Comparison of ENCODE assay signal across 8 cellular contexts in the genomic region with DNA sequence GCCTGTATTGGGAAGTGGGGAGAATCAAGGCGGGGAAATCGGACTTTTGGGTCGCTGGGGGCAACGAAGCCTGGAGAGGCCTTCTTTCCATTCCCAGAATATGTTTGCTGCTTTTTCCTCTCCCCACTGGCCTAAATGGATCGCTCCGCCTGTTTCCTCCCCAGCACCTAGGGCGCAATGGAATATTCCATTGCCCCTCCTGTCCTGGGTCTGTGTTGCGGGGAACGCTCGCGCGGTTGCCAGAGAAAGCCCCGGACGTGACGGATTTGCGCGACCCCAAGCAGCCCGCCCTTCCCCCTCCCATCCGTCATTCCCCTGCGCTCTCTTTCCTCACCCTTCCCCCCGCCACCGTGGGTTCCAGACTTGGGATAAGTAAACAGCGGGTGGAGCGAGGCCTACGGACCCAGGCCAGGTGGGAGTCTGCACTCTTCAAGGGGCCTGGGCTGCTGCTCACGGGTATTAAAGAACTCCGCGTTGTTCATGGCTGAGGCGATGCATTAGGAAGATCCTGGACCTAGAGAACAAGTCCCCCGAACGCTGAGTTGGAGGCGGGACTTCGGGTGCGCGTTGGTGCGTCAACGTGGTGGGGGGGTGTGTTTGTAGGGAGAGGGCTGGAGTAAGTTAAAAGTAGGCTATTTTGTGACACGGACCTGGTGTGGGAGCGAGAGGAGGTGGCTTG. TPM values are rescaled to one million over a fixed set of nuclear protein-coding genes. Genes with fewer than 3 reads are reported as not detected.
DNase-seq lines count a peak whose midpoint lies in the region; ATAC-seq and TF ChIP-seq lines count a peak whose summit lies in the region.

A gene with protein sequence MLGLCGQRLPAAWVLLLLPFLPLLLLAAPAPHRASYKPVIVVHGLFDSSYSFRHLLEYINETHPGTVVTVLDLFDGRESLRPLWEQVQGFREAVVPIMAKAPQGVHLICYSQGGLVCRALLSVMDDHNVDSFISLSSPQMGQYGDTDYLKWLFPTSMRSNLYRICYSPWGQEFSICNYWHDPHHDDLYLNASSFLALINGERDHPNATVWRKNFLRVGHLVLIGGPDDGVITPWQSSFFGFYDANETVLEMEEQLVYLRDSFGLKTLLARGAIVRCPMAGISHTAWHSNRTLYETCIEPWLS (plus strand): TSS at position 307 of the 679 bp plus-strand sequence. CDS start 454 bp downstream, outside the sequence.

- H3K36me3 Mint-ChIP-seq in natural killer cell = peaks cover 6% of the 10 kb centered on the region
- peaks cover 12 to 21% of the 10 kb centered on the region in 2 donors for H3K36me3 Mint-ChIP-seq in stimulated activated naive B cell treated with anti-CD40 and anti-IgM and Interleukin-4, amounts not matched to agents 10 μg/mL and 1 μg/mL and 100 μg/mL, for 72 hours

- no peaks in the 10 kb centered on the region for H3K9me3 Mint-ChIP-seq in natural killer cell
- no peaks in the 10 kb centered on the region for H3K9me3 Mint-ChIP-seq in stimulated activated naive B cell treated with anti-CD40 and anti-IgM and Interleukin-4, amounts not matched to agents 10 μg/mL and 1 μg/mL and 100 μg/mL, for 72 hours

- intact Hi-C loops in natural killer cell (cut with micrococcal nuclease) = loop anchor here (1.0 to 2.0 kb wide), 5 partner anchors 24 to 67 kb away; a partner anchor contains a TSS

- peak within 1 kb of the TSS; percentile 90 to 98 for H3K27ac Mint-ChIP-seq in natural killer cell
- peak within 1 kb of the TSS; percentile 94 for H3K27ac Mint-ChIP-seq in stimulated activated naive B cell treated with anti-CD40 and anti-IgM and Interleukin-4, amounts not matched to agents 10 μg/mL and 1 μg/mL and 100 μg/mL, for 72 hours

- peak within 1 kb of the TSS; percentile 96 for H3K4me3 Mint-ChIP-seq in natural killer cell
- H3K4me3 Mint-ChIP-seq in stimulated activated naive B cell treated with anti-CD40 and anti-IgM and Interleukin-4, amounts not matched to agents 10 μg/mL and 1 μg/mL and 100 μg/mL, for 72 hours = peak within 1 kb of the TSS; percentile 89 to 98

- peak within 1 kb of the TSS; percentile 57 for H3K4me3 ChIP-seq in GM12864 (ENCODE audit: low read depth, low read length)

- ATAC-seq in natural killer cell (peak; percentile 74 to 84 (median 78)), GM18520 (IDR thresholded peaks at IDR 0.05; ENCODE audit: unreplicated experiment) (no peak)
- peak; percentile 72 to 73 for ATAC-seq in stimulated activated naive B cell treated with anti-CD40 and anti-IgM and Interleukin-4, amounts not matched to agents 10 μg/mL and 1 μg/mL and 100 μg/mL, for 72 hours (replicated peaks)

- no peak for TF ChIP-seq CTCF in GM12864 (IDR thresholded peaks at IDR 0.05; ENCODE audit: low read depth, low read length, missing control alignments)
- TF ChIP-seq CTCF in natural killer cell (IDR thresholded peaks at IDR 0.05) = no peak

- DNase-seq in GM12864 (ENCODE audit: low read depth) (no peak), LHCN-M2 (ENCODE audit: low read depth) (peak; percentile 89), SHP77 treated with DMSO at 0.1 percent for 48 hours (lab: John Stamatoyannopoulos, UW) (peak; percentile 81), fibroblast of peridontal ligament (ENCODE audit: extremely low read depth) (peak; percentile 89), natural killer cell (peak; percentile 74)
- peak; percentile 45 for DNase-seq in activated effector memory CD4-positive, alpha-beta T cell treated with Interleukin-2 at 50 U/mL for 16 hours
- peak; percentile 66 for DNase-seq in stimulated activated naive B cell treated with anti-CD40 and anti-IgM and Interleukin-4, amounts not matched to agents 10 μg/mL and 1 μg/mL and 100 μg/mL, for 72 hours

- H3K4me1 Mint-ChIP-seq in natural killer cell = peaks cover 36 to 48% of the 10 kb centered on the region in 2 donors
- H3K4me1 Mint-ChIP-seq in stimulated activated naive B cell treated with anti-CD40 and anti-IgM and Interleukin-4, amounts not matched to agents 10 μg/mL and 1 μg/mL and 100 μg/mL, for 72 hours = peaks cover 41 to 42% of the 10 kb centered on the region in 2 donors

- H3K27me3 Mint-ChIP-seq in natural killer cell (ENCODE audit: low read depth in 2 of 2) = peaks cover 9 to 18% of the 10 kb centered on the region in 2 donors
- peaks cover 40 to 53% of the 10 kb centered on the region in 2 donors for H3K27me3 Mint-ChIP-seq in stimulated activated naive B cell treated with anti-CD40 and anti-IgM and Interleukin-4, amounts not matched to agents 10 μg/mL and 1 μg/mL and 100 μg/mL, for 72 hours

RNA-seq across cellular contexts. Expression of the gene that starts here (rescaled TPM):
- 15.5 and 19.3 TPM in 2 replicates for total RNA-seq in LHCN-M2 (2014; rRNA removed)
- 8.9 TPM for polyA plus RNA-seq in LHCN-M2 (2012)
- 10 to 100 TPM; 16.3 to 28.3 (median 19.0) TPM for total RNA-seq in natural killer cell
